ENCODE assay signal across 35 cellular contexts in the genomic region with DNA sequence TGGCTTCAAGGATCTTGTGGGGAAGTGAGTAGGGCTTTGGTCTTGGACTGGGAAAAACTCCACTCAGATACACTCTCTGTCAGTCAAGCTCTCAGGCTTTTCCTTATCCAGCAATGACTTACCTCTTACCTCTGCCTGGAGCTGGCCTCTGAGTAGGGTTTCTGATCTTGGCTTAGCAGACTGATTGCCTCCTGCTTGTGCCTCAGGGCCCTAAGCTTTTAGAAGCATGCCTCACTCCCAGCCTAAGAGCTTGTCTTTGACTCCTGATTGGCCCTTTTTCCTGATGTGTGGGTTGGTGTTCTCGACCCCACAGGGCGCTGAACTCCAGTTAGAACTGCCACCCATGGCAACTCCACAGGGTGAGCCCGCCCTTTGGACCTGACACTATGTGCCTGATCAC.
"Had no signal": no experiment of that assay in that cellular context is flagged by ENCODE, and none has a peak within 500 bp of the region (broad histone marks: within the 10 kb centered on the region; RNA-seq: fewer than 3 reads in every experiment).

No MANE protein-coding gene starts in this region.

- H3K27me3 ChIP-seq: adrenal gland, body of pancreas, MG63, Peyer's patch, SJSA1 had no signal

- FAIRE-seq: astrocyte, TTC549 had no signal

- H3K36me3 Mint-ChIP-seq: activated naive CD4-positive, alpha-beta T cell treated with anti-CD3 and anti-CD28 coated beads, Interleukin-2, amount 50 U/mL, for 24 hours; WTC11 had no signal

- ATAC-seq: activated CD4-positive, alpha-beta T cell treated with anti-CD3 and anti-CD28 coated beads for 36 hours; activated CD4-positive, CD25-positive, alpha-beta regulatory T cell treated with anti-CD3 and anti-CD28 coated beads, Interleukin-2, amount 50 U/mL, for 24 hours; activated CD8-positive, alpha-beta T cell treated with anti-CD3 and anti-CD28 coated beads, Interleukin-2, amount 10 ng/mL, durations not matched to agents 7 days and 5 days; body of pancreas; PC-3 had no signal

- DNase-seq: activated CD4-positive, alpha-beta T cell treated with anti-CD3 and anti-CD28 coated beads for 36 hours; activated CD4-positive, alpha-beta T cell treated with anti-CD3 and anti-CD28 coated beads, Interleukin-2, amount 10 ng/mL, durations not matched to agents 7 days and 5 days; activated CD4-positive, alpha-beta T cell treated with anti-CD3 and anti-CD28 coated beads, Interleukin-2, amount 50 U/mL, for 48 hours; activated CD8-positive, alpha-beta T cell treated with anti-CD3 and anti-CD28 coated beads, Interleukin-2, amount 10 ng/mL, durations not matched to agents 7 days and 5 days; activated gamma-delta T cell; activated naive CD4-positive, alpha-beta T cell treated with Interleukin-2 at 50 U/mL for 16 hours; activated T-cell treated with anti-CD3 and anti-CD28 coated beads, Interleukin-2, amount 50 U/mL, for 24 hours; adrenal gland; body of pancreas; Kasumi-1; KBM-7; MG63; NCI-H1048; NCI-H1417; NCI-H146; NCI-H187; NCI-H2029 treated with DMSO at 0.1 percent for 48 hours; NCI-H2107; NCI-H226; NCI-H524 treated with DMSO at 0.1 percent for 48 hours; PC-3; Peyer's patch; RPMI8226; SHP77 treated with DMSO at 0.1 percent for 48 hours; SK-N-SH had no signal

- H3K27ac ChIP-seq: adrenal gland, body of pancreas, breast epithelium, Peyer's patch, SJSA1 had no signal

- H3K4me3 ChIP-seq: adrenal gland, body of pancreas, breast epithelium, MG63, Peyer's patch, SJSA1 had no signal

- H3K9me3 ChIP-seq: adrenal gland, body of pancreas, breast epithelium, MG63, Peyer's patch, SJSA1, SK-N-SH had no signal

- H3K4me3 Mint-ChIP-seq: activated CD4-positive, alpha-beta T cell treated with anti-CD3 and anti-CD28 coated beads for 36 hours; activated CD4-positive, alpha-beta T cell treated with anti-CD3 and anti-CD28 coated beads, Interleukin-2, amount 10 ng/mL, durations not matched to agents 7 days and 5 days; activated CD8-positive, alpha-beta T cell treated with anti-CD3 and anti-CD28 coated beads, Interleukin-2, amount 10 ng/mL, durations not matched to agents 7 days and 5 days; activated naive CD4-positive, alpha-beta T cell treated with anti-CD3 and anti-CD28 coated beads, Interleukin-2, amount 50 U/mL, for 24 hours; activated T-cell treated with anti-CD3 and anti-CD28 coated beads, Interleukin-2, amount 50 U/mL, for 24 hours; T-helper 1 cell treated with Interleukin-12 subunit alpha and Interleukin-12 subunit beta and Interleukin-4 antibody, amounts not matched to agents 30 μg/mL and 1 μg/mL, for 36 hours; T-helper 2 cell treated with Interferon-gamma antibody and Interleukin-4, amounts not matched to agents 5 μg/mL and 100 μg/mL, for 36 hours; WTC11 had no signal

- H3K27ac Mint-ChIP-seq: activated CD4-positive, alpha-beta T cell treated with anti-CD3 and anti-CD28 coated beads for 36 hours; activated CD4-positive, alpha-beta T cell treated with anti-CD3 and anti-CD28 coated beads, Interleukin-2, amount 10 ng/mL, durations not matched to agents 7 days and 5 days; activated CD8-positive, alpha-beta T cell treated with anti-CD3 and anti-CD28 coated beads, Interleukin-2, amount 10 ng/mL, durations not matched to agents 7 days and 5 days; activated naive CD4-positive, alpha-beta T cell treated with anti-CD3 and anti-CD28 coated beads, Interleukin-2, amount 50 U/mL, for 24 hours; activated T-cell treated with anti-CD3 and anti-CD28 coated beads, Interleukin-2, amount 50 U/mL, for 24 hours; activated T-helper 2 cell treated with anti-CD3 and anti-CD28 coated beads, Interferon-gamma antibody, Interleukin-2, Interleukin-4, amounts not matched to agents 10 μg/mL and 5 μg/mL and 100 μg/mL, durations not matched to agents 14 hours and 24 hours and 36 hours; T-helper 1 cell treated with Interleukin-12 subunit alpha and Interleukin-12 subunit beta and Interleukin-4 antibody, amounts not matched to agents 30 μg/mL and 1 μg/mL, for 36 hours; T-helper 2 cell treated with Interferon-gamma antibody and Interleukin-4, amounts not matched to agents 5 μg/mL and 100 μg/mL, for 36 hours had no signal

- H3K4me1 Mint-ChIP-seq: activated CD4-positive, alpha-beta T cell treated with anti-CD3 and anti-CD28 coated beads for 36 hours; activated CD4-positive, alpha-beta T cell treated with anti-CD3 and anti-CD28 coated beads, Interleukin-2, amount 10 ng/mL, durations not matched to agents 7 days and 5 days; activated naive CD4-positive, alpha-beta T cell treated with anti-CD3 and anti-CD28 coated beads, Interleukin-2, amount 50 U/mL, for 24 hours had no signal

- H3K9ac ChIP-seq: SK-N-SH had no signal

- H3K4me1 ChIP-seq: adrenal gland, breast epithelium, Peyer's patch had no signal

- H3K36me3 ChIP-seq: adrenal gland, breast epithelium, MG63, Peyer's patch, SJSA1 had no signal

- H3K9me3 Mint-ChIP-seq: activated CD4-positive, alpha-beta T cell treated with anti-CD3 and anti-CD28 coated beads, Interleukin-2, amount 10 ng/mL, durations not matched to agents 7 days and 5 days; activated naive CD4-positive, alpha-beta T cell treated with anti-CD3 and anti-CD28 coated beads, Interleukin-2, amount 50 U/mL, for 24 hours; activated T-cell treated with anti-CD3 and anti-CD28 coated beads, Interleukin-2, amount 50 U/mL, for 24 hours; activated T-helper 2 cell treated with anti-CD3 and anti-CD28 coated beads, Interferon-gamma antibody, Interleukin-2, Interleukin-4, amounts not matched to agents 10 μg/mL and 5 μg/mL and 100 μg/mL, durations not matched to agents 14 hours and 24 hours and 36 hours; T-helper 1 cell treated with Interleukin-12 subunit alpha and Interleukin-12 subunit beta and Interleukin-4 antibody, amounts not matched to agents 30 μg/mL and 1 μg/mL, for 36 hours; T-helper 2 cell treated with Interferon-gamma antibody and Interleukin-4, amounts not matched to agents 5 μg/mL and 100 μg/mL, for 36 hours; WTC11 had no signal

- H3K27me3 Mint-ChIP-seq: activated CD4-positive, alpha-beta T cell treated with anti-CD3 and anti-CD28 coated beads, Interleukin-2, amount 10 ng/mL, durations not matched to agents 7 days and 5 days; activated T-cell treated with anti-CD3 and anti-CD28 coated beads, Interleukin-2, amount 50 U/mL, for 24 hours had no signal

- H3K4me2 ChIP-seq: SK-N-SH had no signal
